Comparison of ENCODE assay signal across 8 cellular contexts in the genomic region with DNA sequence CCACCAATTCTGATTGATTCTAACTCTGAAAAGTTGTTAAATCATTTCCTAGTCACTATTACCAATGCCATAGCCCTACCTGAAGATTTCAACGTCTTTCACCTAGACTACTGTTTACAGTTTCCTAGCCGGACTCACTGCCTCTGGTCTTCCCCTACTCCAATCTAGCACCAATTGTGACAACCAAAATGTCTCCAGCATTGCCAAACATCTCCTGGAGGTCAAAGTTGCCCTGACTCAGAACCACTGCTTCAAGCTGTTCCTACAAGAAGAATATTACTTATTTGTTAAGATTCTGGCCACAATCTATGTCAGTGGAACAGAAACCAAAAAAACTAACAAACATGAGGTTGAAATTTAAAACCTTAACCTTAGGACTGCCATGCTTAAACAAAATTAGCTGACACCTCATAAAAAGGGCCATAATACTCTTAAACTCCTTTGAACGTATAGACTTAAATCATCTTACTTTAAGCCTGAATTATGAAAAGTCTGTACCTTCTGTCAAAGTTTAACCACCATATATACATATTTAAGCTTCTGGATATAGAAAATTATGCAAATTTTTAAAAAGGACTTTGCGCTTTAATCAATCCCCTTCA. TPM values are rescaled to one million over a fixed set of nuclear protein-coding genes. Genes with fewer than 3 reads are reported as not detected.
DNase-seq lines count a peak whose midpoint lies in the region; ATAC-seq lines count a peak whose summit lies in the region.

No MANE protein-coding gene starts in this region.

- no peak for DNase-seq in activated CD8-positive, alpha-beta memory T cell treated with anti-CD3 and anti-CD28 coated beads, Interleukin-2, amount 10 ng/mL, durations not matched to agents 7 days and 5 days
- DNase-seq in activated CD8-positive, alpha-beta memory T cell treated with anti-CD3 and anti-CD28 coated beads for 24 hours, result no peak
- no peak for DNase-seq in activated CD4-positive, alpha-beta memory T cell treated with anti-CD3 and anti-CD28 coated beads for 36 hours
- DNase-seq in stimulated activated naive CD4-positive, alpha-beta T cell treated with Interleukin-2 at 50 U/mL for 16 hours (lab: John Stamatoyannopoulos, UW), result no peak
- no peak for DNase-seq in H7

- CTCF ChIA-PET in activated CD8-positive, alpha-beta memory T cell treated with anti-CD3 and anti-CD28 coated beads, Interleukin-2, amount 10 ng/mL, durations not matched to agents 7 days and 5 days (lab: Charles Lee), result interaction anchor here (0.7 to 3.8 kb wide), 9 partner anchors 11 to 509 kb away, joined by 3 to 17 read pairs (median 4); partner anchors contain the start of gene UBE2K
- CTCF ChIA-PET in activated CD4-positive, alpha-beta memory T cell treated with anti-CD3 and anti-CD28 coated beads for 36 hours (lab: Charles Lee), result interaction anchor here (0.6 to 1.2 kb wide), 7 partner anchors 12 to 507 kb away, joined by 3 to 5 read pairs (median 3); partner anchors contain the start of gene UBE2K

- H3K36me3 ChIP-seq in iPS-15b (ENCODE audit: control insufficient read depth, insufficient read depth, low read length) (peaks cover 9% of the 10 kb centered on the region), stomach smooth muscle (ENCODE audit: control insufficient read depth in 2 of 2, insufficient read depth in 2 of 2, low read length in 2 of 2) (peaks cover 10 to 11% of the 10 kb centered on the region in 2 donors), H7 (replicated peaks; ENCODE audit: control insufficient read depth, insufficient read depth, low read length) (peaks cover 7% of the 10 kb centered on the region)

- H3K9me3 ChIP-seq in iPS-15b (ENCODE audit: control insufficient read depth, insufficient read depth, low read length) (no peaks in the 10 kb centered on the region), stomach smooth muscle (ENCODE audit: control insufficient read depth in 2 of 2, low read length in 2 of 2) (no peaks in the 10 kb centered on the region)

- H3K4me1 ChIP-seq in iPS-15b (ENCODE audit: control insufficient read depth, insufficient read depth, low read length), result peaks cover 2% of the 10 kb centered on the region
- H3K4me1 ChIP-seq in stomach smooth muscle (ENCODE audit: control insufficient read depth, insufficient read depth, low read length), result peaks cover 20% of the 10 kb centered on the region

- H3K27me3 ChIP-seq in iPS-15b (ENCODE audit: control insufficient read depth, insufficient read depth, low read length), result no peaks in the 10 kb centered on the region
- H3K27me3 ChIP-seq in stomach smooth muscle (ENCODE audit: control insufficient read depth in 1 of 2, insufficient read depth in 2 of 2, low read length in 2 of 2), result no peaks in the 10 kb centered on the region
- no peaks in the 10 kb centered on the region for H3K27me3 ChIP-seq in H7 (ENCODE audit: control insufficient read depth, insufficient read depth, low read length)

- H3K27ac ChIP-seq in stomach smooth muscle (ENCODE audit: low read length), result no peak overlapping the region

- ATAC-seq in activated CD8-positive, alpha-beta memory T cell treated with anti-CD3 and anti-CD28 coated beads, Interleukin-2, amount 10 ng/mL, durations not matched to agents 7 days and 5 days, result no peak
- no peak for ATAC-seq in HG03432 (IDR thresholded peaks at IDR 0.05; ENCODE audit: unreplicated experiment)

- H3K4me1 Mint-ChIP-seq in activated CD8-positive, alpha-beta memory T cell treated with anti-CD3 and anti-CD28 coated beads, Interleukin-2, amount 10 ng/mL, durations not matched to agents 7 days and 5 days, result peaks cover 49% of the 10 kb centered on the region
- peaks cover 43% of the 10 kb centered on the region for H3K4me1 Mint-ChIP-seq in activated CD4-positive, alpha-beta memory T cell treated with anti-CD3 and anti-CD28 coated beads for 36 hours (ENCODE audit: low read depth)

- H3K9ac ChIP-seq in iPS-15b (ENCODE audit: low read depth, low read length) (no peak overlapping the region), stomach smooth muscle (ENCODE audit: low read length in 2 of 2) (peak overlapping the region; percentile 21 to 94)

- H3K4me3 ChIP-seq in iPS-15b (ENCODE audit: low read depth, low read length) (peak overlapping the region; percentile 58), stomach smooth muscle (ENCODE audit: low read length in 2 of 2) (no peak overlapping the region), H7 (ENCODE audit: insufficient read depth, low read depth, low read length) (no peak overlapping the region)

- no peaks in the 10 kb centered on the region for H3K9me3 Mint-ChIP-seq in activated CD8-positive, alpha-beta memory T cell treated with anti-CD3 and anti-CD28 coated beads, Interleukin-2, amount 10 ng/mL, durations not matched to agents 7 days and 5 days (ENCODE audit: low read depth)
- H3K9me3 Mint-ChIP-seq in activated CD4-positive, alpha-beta memory T cell treated with anti-CD3 and anti-CD28 coated beads for 36 hours, result no peaks in the 10 kb centered on the region

- H3K27ac Mint-ChIP-seq in activated CD8-positive, alpha-beta memory T cell treated with anti-CD3 and anti-CD28 coated beads, Interleukin-2, amount 10 ng/mL, durations not matched to agents 7 days and 5 days, result peak overlapping the region; percentile 86
- H3K27ac Mint-ChIP-seq in activated CD4-positive, alpha-beta memory T cell treated with anti-CD3 and anti-CD28 coated beads for 36 hours, result peak overlapping the region; percentile 46

- POLR2A ChIA-PET in activated CD4-positive, alpha-beta memory T cell treated with anti-CD3 and anti-CD28 coated beads for 36 hours (lab: Charles Lee), result interaction anchor here (0.9 kb wide), 1 partner anchor 278 kb away, joined by 3 read pairs; the partner anchor contains the start of gene UBE2K

- peak overlapping the region; percentile 87 for H3K4me3 Mint-ChIP-seq in activated CD8-positive, alpha-beta memory T cell treated with anti-CD3 and anti-CD28 coated beads, Interleukin-2, amount 10 ng/mL, durations not matched to agents 7 days and 5 days
- H3K4me3 Mint-ChIP-seq in activated CD4-positive, alpha-beta memory T cell treated with anti-CD3 and anti-CD28 coated beads for 36 hours, result peak overlapping the region; percentile 89

- peaks cover 31% of the 10 kb centered on the region for H3K36me3 Mint-ChIP-seq in activated CD8-positive, alpha-beta memory T cell treated with anti-CD3 and anti-CD28 coated beads, Interleukin-2, amount 10 ng/mL, durations not matched to agents 7 days and 5 days
- peaks cover 26% of the 10 kb centered on the region for H3K36me3 Mint-ChIP-seq in activated CD4-positive, alpha-beta memory T cell treated with anti-CD3 and anti-CD28 coated beads for 36 hours

- intact Hi-C loops in activated CD4-positive, alpha-beta memory T cell treated with anti-CD3 and anti-CD28 coated beads for 36 hours (cut with micrococcal nuclease), result loop anchor here (1.0 to 10.0 kb wide), 11 partner anchors 42 to 517 kb away; partner anchors contain the start of genes LIAS, RPL9, SMIM14 and UGDH

- H3K27me3 Mint-ChIP-seq in activated CD8-positive, alpha-beta memory T cell treated with anti-CD3 and anti-CD28 coated beads, Interleukin-2, amount 10 ng/mL, durations not matched to agents 7 days and 5 days, result no peaks in the 10 kb centered on the region
- H3K27me3 Mint-ChIP-seq in activated CD4-positive, alpha-beta memory T cell treated with anti-CD3 and anti-CD28 coated beads for 36 hours, result no peaks in the 10 kb centered on the region

RNA-seq across cellular contexts. Expression of gene PDS5A, which starts 2.1 kb away (rescaled TPM):
- 100 to 1,000 TPM; 115 to 116 TPM for total RNA-seq in activated CD8-positive, alpha-beta memory T cell treated with anti-CD3 and anti-CD28 coated beads, Interleukin-2, amount 10 ng/mL, durations not matched to agents 7 days and 5 days
- total RNA-seq in activated CD4-positive, alpha-beta memory T cell treated with anti-CD3 and anti-CD28 coated beads for 36 hours, result 100 to 1,000 TPM; 101 to 103 TPM
- 37.1 and 48.6 TPM in 2 replicates for total RNA-seq in H7 (2014; rRNA removed; shearing (Covaris generic))
